ENCODE assay signal across 8 cellular contexts in genomic region chr17:55089955-55090573, GRCh38.
DNase-seq lines count a peak whose midpoint lies in the region; ATAC-seq and TF ChIP-seq lines count a peak whose summit lies in the region.

No MANE protein-coding gene starts in this region.

- H3K27ac Mint-ChIP-seq in activated T-helper 2 cell treated with anti-CD3 and anti-CD28 coated beads, Interferon-gamma antibody, Interleukin-2, Interleukin-4, amounts not matched to agents 10 μg/mL and 5 μg/mL and 100 μg/mL, durations not matched to agents 14 hours and 24 hours and 36 hours, result peak overlapping the region; percentile 79
- peak overlapping the region; percentile 53 to 82 for H3K27ac Mint-ChIP-seq in natural killer cell treated with Interleukin-12 subunit alpha and Interleukin-12 subunit beta and Interleukin-15 and Interleukin-18, amount 100 ng/mL, for 72 hours

- ATAC-seq in GM18517 (IDR thresholded peaks at IDR 0.05; ENCODE audit: unreplicated experiment), result peak; percentile 99
- ATAC-seq in natural killer cell treated with Interleukin-12 subunit alpha and Interleukin-12 subunit beta and Interleukin-15 and Interleukin-18, amount 100 ng/mL, for 72 hours, result peak; percentile 83 to 96

- intact Hi-C loops in activated T-helper 2 cell treated with anti-CD3 and anti-CD28 coated beads, Interferon-gamma antibody, Interleukin-2, Interleukin-4, amounts not matched to agents 10 μg/mL and 5 μg/mL and 100 μg/mL, durations not matched to agents 14 hours and 24 hours and 36 hours (cut with micrococcal nuclease), result no loop called here
- intact Hi-C loops in prostate gland (cut with DNase I), result no loop called here

- H3K4me1 Mint-ChIP-seq in activated T-helper 2 cell treated with anti-CD3 and anti-CD28 coated beads, Interferon-gamma antibody, Interleukin-2, Interleukin-4, amounts not matched to agents 10 μg/mL and 5 μg/mL and 100 μg/mL, durations not matched to agents 14 hours and 24 hours and 36 hours (ENCODE audit: low read depth), result peaks cover 20% of the 10 kb centered on the region
- peaks cover 12 to 22% of the 10 kb centered on the region in 2 donors for H3K4me1 Mint-ChIP-seq in natural killer cell treated with Interleukin-12 subunit alpha and Interleukin-12 subunit beta and Interleukin-15 and Interleukin-18, amount 100 ng/mL, for 72 hours (ENCODE audit: low read depth in 2 of 2)

- DNase-seq in H4 (ENCODE audit: low spot score) (peak; percentile 81), NB4 (ENCODE audit: low read depth) (peak; percentile 10), prostate gland (ENCODE audit: low spot score) (no peak), NCI-H1930 (lab: John Stamatoyannopoulos, UW) (no peak), cerebellar nuclear complex (lab: John Stamatoyannopoulos, UW) (no peak)
- DNase-seq in activated T-helper 2 cell treated with anti-CD3 and anti-CD28 coated beads, Interferon-gamma antibody, Interleukin-2, Interleukin-4, amounts not matched to agents 10 μg/mL and 5 μg/mL and 100 μg/mL, durations not matched to agents 14 hours and 24 hours and 36 hours (ENCODE audit: low spot score), result peak; percentile 46
- no peak for DNase-seq in natural killer cell treated with Interleukin-12 subunit alpha and Interleukin-12 subunit beta and Interleukin-15 and Interleukin-18, amount 100 ng/mL, for 72 hours (ENCODE audit: low spot score)

- H3K4me1 ChIP-seq in prostate gland (replicated peaks), result no peaks in the 10 kb centered on the region

- no peak overlapping the region for H3K4me3 ChIP-seq in NB4 (ENCODE audit: low read depth, low read length)
- H3K4me3 ChIP-seq in prostate gland, result no peak overlapping the region

- H3K27me3 ChIP-seq in prostate gland (replicated peaks; ENCODE audit: insufficient read depth), result no peaks in the 10 kb centered on the region

- no peaks in the 10 kb centered on the region for H3K9me3 ChIP-seq in prostate gland

- 75% methylated on average over 4 of the region's 4 CpGs for WGBS in prostate gland

- TF ChIP-seq POLR2A in NB4 (IDR thresholded peaks at IDR 0.05; ENCODE audit: extremely low read depth, insufficient read length) (no peak), prostate gland (IDR thresholded peaks at IDR 0.05) (no peak)

- no peaks in the 10 kb centered on the region for H3K27me3 Mint-ChIP-seq in activated T-helper 2 cell treated with anti-CD3 and anti-CD28 coated beads, Interferon-gamma antibody, Interleukin-2, Interleukin-4, amounts not matched to agents 10 μg/mL and 5 μg/mL and 100 μg/mL, durations not matched to agents 14 hours and 24 hours and 36 hours (ENCODE audit: low read depth)
- no peaks in the 10 kb centered on the region for H3K27me3 Mint-ChIP-seq in natural killer cell treated with Interleukin-12 subunit alpha and Interleukin-12 subunit beta and Interleukin-15 and Interleukin-18, amount 100 ng/mL, for 72 hours

- H3K27ac ChIP-seq in prostate gland, result no peak overlapping the region

- H3K36me3 Mint-ChIP-seq in activated T-helper 2 cell treated with anti-CD3 and anti-CD28 coated beads, Interferon-gamma antibody, Interleukin-2, Interleukin-4, amounts not matched to agents 10 μg/mL and 5 μg/mL and 100 μg/mL, durations not matched to agents 14 hours and 24 hours and 36 hours (ENCODE audit: low read depth), result peaks cover 4% of the 10 kb centered on the region
- H3K36me3 Mint-ChIP-seq in natural killer cell treated with Interleukin-12 subunit alpha and Interleukin-12 subunit beta and Interleukin-15 and Interleukin-18, amount 100 ng/mL, for 72 hours, result no peaks in the 10 kb centered on the region

- H3K4me3 Mint-ChIP-seq in activated T-helper 2 cell treated with anti-CD3 and anti-CD28 coated beads, Interferon-gamma antibody, Interleukin-2, Interleukin-4, amounts not matched to agents 10 μg/mL and 5 μg/mL and 100 μg/mL, durations not matched to agents 14 hours and 24 hours and 36 hours (ENCODE audit: low read depth), result peak overlapping the region; percentile 18
- peak overlapping the region; percentile 69 for H3K4me3 Mint-ChIP-seq in natural killer cell treated with Interleukin-12 subunit alpha and Interleukin-12 subunit beta and Interleukin-15 and Interleukin-18, amount 100 ng/mL, for 72 hours

- H3K9me3 Mint-ChIP-seq in activated T-helper 2 cell treated with anti-CD3 and anti-CD28 coated beads, Interferon-gamma antibody, Interleukin-2, Interleukin-4, amounts not matched to agents 10 μg/mL and 5 μg/mL and 100 μg/mL, durations not matched to agents 14 hours and 24 hours and 36 hours, result no peaks in the 10 kb centered on the region
- H3K9me3 Mint-ChIP-seq in natural killer cell treated with Interleukin-12 subunit alpha and Interleukin-12 subunit beta and Interleukin-15 and Interleukin-18, amount 100 ng/mL, for 72 hours, result no peaks in the 10 kb centered on the region

- no peaks in the 10 kb centered on the region for H3K36me3 ChIP-seq in prostate gland

- TF ChIP-seq CTCF in NB4 (IDR thresholded peaks at IDR 0.05; ENCODE audit: low read depth, low read length) (no peak), prostate gland (IDR thresholded peaks at IDR 0.05) (no peak)

Comparison
In these comparisons a context has a peak if more than half of its experiments do, and no peak if none do; other contexts are left out.
1. DNase-seq: peak in H4 (single experiment), NB4 (single experiment) and activated T-helper 2 cell treated with anti-CD3 and anti-CD28 coated beads, Interferon-gamma antibody, Interleukin-2, Interleukin-4, amounts not matched to agents 10 μg/mL and 5 μg/mL and 100 μg/mL, durations not matched to agents 14 hours and 24 hours and 36 hours (single experiment); none in natural killer cell treated with Interleukin-12 subunit alpha and Interleukin-12 subunit beta and Interleukin-15 and Interleukin-18, amount 100 ng/mL, for 72 hours (single experiment), prostate gland (single experiment), NCI-H1930 (0 of 2) and cerebellar nuclear complex (0 of 2).